9 cellular contexts compared by ENCODE assay signal in the genomic region with DNA sequence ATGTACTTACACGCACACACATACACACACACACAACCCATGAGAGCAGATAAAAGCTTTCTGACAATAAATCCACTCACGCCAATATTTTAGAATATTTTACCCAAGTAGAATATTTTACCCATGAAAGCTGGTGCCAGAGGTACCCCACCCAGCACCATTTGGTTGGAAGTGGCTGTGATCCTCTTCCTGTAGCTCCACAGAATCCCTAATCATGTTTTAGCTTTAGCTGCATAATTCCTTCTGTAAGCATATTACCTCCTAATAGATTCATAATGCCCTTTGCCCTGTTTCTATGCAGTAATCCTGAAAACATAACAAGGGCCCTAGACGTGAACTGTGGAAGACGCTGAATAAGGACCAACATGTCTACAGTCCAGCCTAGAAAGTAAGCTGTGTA.
A peak's percentile ranks its signal among the peaks of the same experiment; 100 is the strongest.
DNase-seq lines count a peak whose midpoint lies in the region; ATAC-seq and TF ChIP-seq lines count a peak whose summit lies in the region.
"Had no signal": no experiment of that assay in that cellular context is flagged by ENCODE, and none has a peak within 500 bp of the region (broad histone marks: within the 10 kb centered on the region; RNA-seq: fewer than 3 reads in every experiment).

No MANE protein-coding gene starts in this region.

- H3K27me3 ChIP-seq in lower lobe of right lung (ENCODE audit: low read depth) (no peaks in the 10 kb centered on the region), testis (no peaks in the 10 kb centered on the region), adrenal gland (no peaks in the 10 kb centered on the region)

- DNase-seq in activated CD4-positive, alpha-beta T cell treated with anti-CD3 and anti-CD28 coated beads, Interleukin-2, amount 10 ng/mL, durations not matched to agents 7 days and 5 days = no peak
- no peak for DNase-seq in activated CD4-positive, alpha-beta T cell treated with anti-CD3 and anti-CD28 coated beads for 4 hours
- no peak for DNase-seq in activated T-helper 2 cell treated with anti-CD3 and anti-CD28 coated beads, Interferon-gamma antibody, Interleukin-2, Interleukin-4, amounts not matched to agents 10 μg/mL and 5 μg/mL and 100 μg/mL, durations not matched to agents 14 hours and 24 hours and 36 hours (ENCODE audit: low spot score)
- DNase-seq in lower lobe of right lung (no peak), testis (no peak), adrenal gland (no peak), GF-D8 (lab: John Stamatoyannopoulos, UW) (no peak)

- H3K27ac ChIP-seq in lower lobe of right lung (peak overlapping the region; percentile 69), testis (peak overlapping the region; percentile 55 to 76), adrenal gland (peak overlapping the region in 2 of 5 donors; percentile 60 to 71)

- no peaks in the 10 kb centered on the region for H3K9me3 ChIP-seq in lower lobe of right lung
- no peaks in the 10 kb centered on the region for H3K9me3 ChIP-seq in testis
- no peaks in the 10 kb centered on the region for H3K9me3 ChIP-seq in adrenal gland (replicated peaks in 1 of 3)

- H3K27me3 Mint-ChIP-seq in activated CD4-positive, alpha-beta T cell treated with anti-CD3 and anti-CD28 coated beads, Interleukin-2, amount 10 ng/mL, durations not matched to agents 7 days and 5 days = no peaks in the 10 kb centered on the region
- H3K27me3 Mint-ChIP-seq in activated T-helper 2 cell treated with anti-CD3 and anti-CD28 coated beads, Interferon-gamma antibody, Interleukin-2, Interleukin-4, amounts not matched to agents 10 μg/mL and 5 μg/mL and 100 μg/mL, durations not matched to agents 14 hours and 24 hours and 36 hours (ENCODE audit: low read depth) = no peaks in the 10 kb centered on the region

- ATAC-seq in lower lobe of right lung (no peak), HG03280 (IDR thresholded peaks at IDR 0.05; ENCODE audit: unreplicated experiment) (no peak)

- POLR2A ChIA-PET in activated CD4-positive, alpha-beta T cell treated with anti-CD3 and anti-CD28 coated beads, Interleukin-2, amount 10 ng/mL, durations not matched to agents 7 days and 5 days (lab: Charles Lee) = no interaction called here

- no peaks in the 10 kb centered on the region for H3K9me3 Mint-ChIP-seq in activated CD4-positive, alpha-beta T cell treated with anti-CD3 and anti-CD28 coated beads, Interleukin-2, amount 10 ng/mL, durations not matched to agents 7 days and 5 days
- H3K9me3 Mint-ChIP-seq in activated T-helper 2 cell treated with anti-CD3 and anti-CD28 coated beads, Interferon-gamma antibody, Interleukin-2, Interleukin-4, amounts not matched to agents 10 μg/mL and 5 μg/mL and 100 μg/mL, durations not matched to agents 14 hours and 24 hours and 36 hours = no peaks in the 10 kb centered on the region
- H3K9me3 Mint-ChIP-seq: neural crest cell had no signal

- TF ChIP-seq POLR2A in testis (IDR thresholded peaks at IDR 0.05) (no peak), adrenal gland (IDR thresholded peaks at IDR 0.05) (no peak)

- intact Hi-C loops in activated T-helper 2 cell treated with anti-CD3 and anti-CD28 coated beads, Interferon-gamma antibody, Interleukin-2, Interleukin-4, amounts not matched to agents 10 μg/mL and 5 μg/mL and 100 μg/mL, durations not matched to agents 14 hours and 24 hours and 36 hours (cut with micrococcal nuclease) = loop anchor here (2.0 kb wide), 4 partner anchors 14 to 60 kb away; no protein-coding TSS in a partner anchor
- intact Hi-C loops in lower lobe of right lung (cut with DNase I) = no loop called here
- intact Hi-C loops in testis (cut with DNase I; ENCODE audit: low total_unique reads) = no loop called here
- intact Hi-C loops in adrenal gland (cut with DNase I) = no loop called here

- TF ChIP-seq CTCF in lower lobe of right lung (IDR thresholded peaks at IDR 0.05) (no peak), testis (IDR thresholded peaks at IDR 0.05) (no peak), adrenal gland (IDR thresholded peaks at IDR 0.05) (no peak)

- CTCF ChIA-PET in activated CD4-positive, alpha-beta T cell treated with anti-CD3 and anti-CD28 coated beads, Interleukin-2, amount 10 ng/mL, durations not matched to agents 7 days and 5 days (lab: Charles Lee) = interaction anchor here (0.6 to 1.5 kb wide), 9 partner anchors 8 to 166 kb away, joined by 3 to 4 read pairs (median 4); no protein-coding TSS in a partner anchor

- H3K27ac Mint-ChIP-seq in activated CD4-positive, alpha-beta T cell treated with anti-CD3 and anti-CD28 coated beads, Interleukin-2, amount 10 ng/mL, durations not matched to agents 7 days and 5 days = peak overlapping the region; percentile 83
- H3K27ac Mint-ChIP-seq in activated T-helper 2 cell treated with anti-CD3 and anti-CD28 coated beads, Interferon-gamma antibody, Interleukin-2, Interleukin-4, amounts not matched to agents 10 μg/mL and 5 μg/mL and 100 μg/mL, durations not matched to agents 14 hours and 24 hours and 36 hours = peak overlapping the region; percentile 86

- H3K4me3 ChIP-seq in lower lobe of right lung (no peak overlapping the region), testis (no peak overlapping the region), adrenal gland (no peak overlapping the region)

- H3K4me1 Mint-ChIP-seq in activated CD4-positive, alpha-beta T cell treated with anti-CD3 and anti-CD28 coated beads, Interleukin-2, amount 10 ng/mL, durations not matched to agents 7 days and 5 days = peaks cover 65% of the 10 kb centered on the region
- H3K4me1 Mint-ChIP-seq in activated T-helper 2 cell treated with anti-CD3 and anti-CD28 coated beads, Interferon-gamma antibody, Interleukin-2, Interleukin-4, amounts not matched to agents 10 μg/mL and 5 μg/mL and 100 μg/mL, durations not matched to agents 14 hours and 24 hours and 36 hours (ENCODE audit: low read depth) = peaks cover 62% of the 10 kb centered on the region

- peaks cover 14% of the 10 kb centered on the region for H3K36me3 ChIP-seq in lower lobe of right lung
- no peaks in the 10 kb centered on the region for H3K36me3 ChIP-seq in testis (ENCODE audit: low read depth, missing control alignments)
- H3K36me3 ChIP-seq in adrenal gland (replicated peaks in 1 of 2) = peaks cover 0 to 6% of the 10 kb centered on the region in 2 donors

- peaks cover 50% of the 10 kb centered on the region for H3K36me3 Mint-ChIP-seq in activated CD4-positive, alpha-beta T cell treated with anti-CD3 and anti-CD28 coated beads, Interleukin-2, amount 10 ng/mL, durations not matched to agents 7 days and 5 days (ENCODE audit: low read depth)
- H3K36me3 Mint-ChIP-seq in activated T-helper 2 cell treated with anti-CD3 and anti-CD28 coated beads, Interferon-gamma antibody, Interleukin-2, Interleukin-4, amounts not matched to agents 10 μg/mL and 5 μg/mL and 100 μg/mL, durations not matched to agents 14 hours and 24 hours and 36 hours (ENCODE audit: low read depth) = peaks cover 67% of the 10 kb centered on the region

- peaks cover 55% of the 10 kb centered on the region for H3K4me1 ChIP-seq in lower lobe of right lung
- peaks cover 25% of the 10 kb centered on the region for H3K4me1 ChIP-seq in testis
- peaks cover 9 to 53% of the 10 kb centered on the region in 2 donors for H3K4me1 ChIP-seq in adrenal gland (replicated peaks in 1 of 2)

- H3K4me3 Mint-ChIP-seq in activated CD4-positive, alpha-beta T cell treated with anti-CD3 and anti-CD28 coated beads, Interleukin-2, amount 10 ng/mL, durations not matched to agents 7 days and 5 days = no peak overlapping the region
- H3K4me3 Mint-ChIP-seq in activated T-helper 2 cell treated with anti-CD3 and anti-CD28 coated beads, Interferon-gamma antibody, Interleukin-2, Interleukin-4, amounts not matched to agents 10 μg/mL and 5 μg/mL and 100 μg/mL, durations not matched to agents 14 hours and 24 hours and 36 hours (ENCODE audit: low read depth) = peak overlapping the region; percentile 5
- H3K4me3 Mint-ChIP-seq: neural crest cell had no signal

- WGBS in testis, 2 donors = 77 to 78% methylated on average over 4 of the region's 4 CpGs
- WGBS in adrenal gland, 4 donors = 79 to 86% (median 83%) methylated on average over 4 of the region's 4 CpGs
